18 cellular contexts compared by ENCODE assay signal in genomic region chr2:207078186-207078798, GRCh38.
"Had no signal": no experiment of that assay in that cellular context is flagged by ENCODE, and none has a peak within 500 bp of the region (broad histone marks: within the 10 kb centered on the region; RNA-seq: fewer than 3 reads in every experiment).

No MANE protein-coding gene starts in this region.

- DNase-seq: activated CD4-positive, alpha-beta T cell treated with anti-CD3 and anti-CD28 coated beads, Interleukin-2, amount 50 U/mL, for 1 hour; activated CD4-positive, CD25-positive, alpha-beta regulatory T cell treated with anti-CD3 and anti-CD28 coated beads, Interleukin-2, amount 50 U/mL, for 72 hours; activated CD8-positive, alpha-beta memory T cell treated with anti-CD3 and anti-CD28 coated beads, Interleukin-2, amount 50 U/mL, for 4 hours; activated naive CD4-positive, alpha-beta T cell treated with anti-CD3 and anti-CD28 coated beads, Interleukin-2, amount 50 U/mL, for 16 hours; activated T-cell treated with anti-CD3 and anti-CD28 coated beads, Interleukin-2, amount 50 U/mL, for 4 hours; dermis blood vessel endothelial cell; effector memory CD8-positive, alpha-beta T cell; esophagus squamous epithelium; left ventricle myocardium inferior; mammary epithelial cell; mucosa of descending colon; naive B cell; pancreas; retina; stimulated activated CD8-positive, alpha-beta memory T cell treated with anti-CD3 and anti-CD28 coated beads, Interleukin-4, amount 100 ng/mL, for 48 hours; stimulated activated naive CD4-positive, alpha-beta T cell treated with Interleukin-2 at 50 U/mL for 16 hours; T-helper 17 cell; transverse colon had no signal

- ATAC-seq: activated T-cell treated with anti-CD3 and anti-CD28 coated beads, Interleukin-2, amount 50 U/mL, for 4 hours; effector memory CD8-positive, alpha-beta T cell; mucosa of descending colon; pancreas; T-helper 17 cell had no signal
